Comparison of ENCODE assay signal across 8 cellular contexts in the genomic region with DNA sequence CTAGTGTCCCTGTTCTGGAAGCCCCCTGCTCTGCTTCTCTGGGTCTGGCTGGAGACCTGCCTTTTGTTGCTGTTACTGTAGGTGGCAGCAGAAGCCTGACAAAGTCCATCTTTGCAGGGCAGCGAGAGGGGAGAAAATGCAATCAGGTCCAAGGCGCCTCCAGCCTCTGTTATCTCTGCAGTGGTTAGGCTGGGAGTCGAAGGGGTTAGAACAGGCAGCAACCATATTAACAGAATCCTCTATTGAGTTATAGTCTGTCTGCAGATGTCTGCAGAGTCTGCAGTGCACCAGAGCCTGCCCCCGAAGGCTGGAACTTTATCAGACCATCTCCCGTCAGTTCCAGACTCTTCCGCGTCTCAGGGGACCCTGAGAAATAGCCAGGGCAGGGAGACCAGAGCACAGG.
DNase-seq lines count a peak whose midpoint lies in the region; ATAC-seq and TF ChIP-seq lines count a peak whose summit lies in the region.
"Had no signal": no experiment of that assay in that cellular context is flagged by ENCODE, and none has a peak within 500 bp of the region (broad histone marks: within the 10 kb centered on the region; RNA-seq: fewer than 3 reads in every experiment).

No MANE protein-coding gene starts in this region.

- peak overlapping the region in 1 of 3 experiments; percentile 18 for H3K27ac Mint-ChIP-seq in nephron

- H3K4me3 ChIP-seq in astrocyte of the spinal cord (ENCODE audit: low read depth, low read length), result no peak overlapping the region
- H3K4me3 ChIP-seq: esophagus muscularis mucosa had no signal

- DNase-seq in GM10266 (ENCODE audit: extremely low spot score), result no peak
- DNase-seq in M059J (ENCODE audit: low read depth), result peak; percentile 27
- DNase-seq in astrocyte of the spinal cord (ENCODE audit: low read depth, low spot score), result no peak
- DNase-seq in activated CD8-positive, alpha-beta memory T cell treated with anti-CD3 and anti-CD28 coated beads for 24 hours, result no peak
- DNase-seq in glomerular visceral epithelial cell (ENCODE audit: extremely low spot score), result no peak

- in situ Hi-C loops in astrocyte of the spinal cord (cut with HindIII; ENCODE audit: low sequenced_read_pairs), result no loop called here

- peak; percentile 41 for TF ChIP-seq CTCF in GM10266 (IDR thresholded peaks at IDR 0.05; ENCODE audit: control insufficient read depth, insufficient read depth, low read depth, missing control alignments)
- peak; percentile 26 for TF ChIP-seq CTCF in astrocyte of the spinal cord (IDR thresholded peaks at IDR 0.05; ENCODE audit: low read depth, low read length)
- peak; percentile 55 to 69 (median 58) for TF ChIP-seq CTCF in nephron (IDR thresholded peaks at IDR 0.05; ENCODE audit: unreplicated experiment in 3 of 3)

- peaks cover 20% of the 10 kb centered on the region for H3K27me3 Mint-ChIP-seq in nephron (ENCODE audit: low read depth)

- peaks cover 37% of the 10 kb centered on the region for H3K4me1 Mint-ChIP-seq in nephron

- ATAC-seq in HG02798 (IDR thresholded peaks at IDR 0.05; ENCODE audit: poor library complexity, unreplicated experiment), result no peak

- no peaks in the 10 kb centered on the region for H3K9me3 Mint-ChIP-seq in nephron

- no peak overlapping the region for H3K4me3 Mint-ChIP-seq in nephron

- H3K36me3 Mint-ChIP-seq in nephron (ENCODE audit: low read depth), result no peaks in the 10 kb centered on the region
